Comparison of ENCODE assay signal across 3 cellular contexts in the genomic region with DNA sequence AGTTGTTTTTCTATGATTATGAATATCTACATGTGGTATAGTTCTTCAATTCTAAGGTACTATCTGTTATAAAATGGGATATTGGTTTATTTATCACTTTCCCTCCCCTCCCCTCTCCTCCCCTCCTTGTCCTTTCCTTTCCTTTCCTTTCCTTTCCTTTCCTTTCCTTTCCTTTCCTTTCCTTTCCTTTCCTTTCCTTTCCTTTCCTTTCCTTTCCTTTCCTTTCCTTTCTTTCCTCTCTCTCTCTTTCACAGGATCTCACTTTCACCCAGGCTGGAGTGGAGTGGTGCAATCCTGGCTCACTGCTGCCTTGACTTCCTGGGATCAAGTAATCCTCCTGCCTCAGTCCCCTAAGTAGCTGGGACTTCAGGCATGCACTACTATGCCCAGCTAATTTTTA.
TF ChIP-seq lines count a peak whose summit lies in the region.

No MANE protein-coding gene starts in this region.

TF ChIP-seq in HepG2, 621 proteins besides CTCF, POLR2A, EP300 and RAD21:
- TF ChIP-seq, protein P1, sequence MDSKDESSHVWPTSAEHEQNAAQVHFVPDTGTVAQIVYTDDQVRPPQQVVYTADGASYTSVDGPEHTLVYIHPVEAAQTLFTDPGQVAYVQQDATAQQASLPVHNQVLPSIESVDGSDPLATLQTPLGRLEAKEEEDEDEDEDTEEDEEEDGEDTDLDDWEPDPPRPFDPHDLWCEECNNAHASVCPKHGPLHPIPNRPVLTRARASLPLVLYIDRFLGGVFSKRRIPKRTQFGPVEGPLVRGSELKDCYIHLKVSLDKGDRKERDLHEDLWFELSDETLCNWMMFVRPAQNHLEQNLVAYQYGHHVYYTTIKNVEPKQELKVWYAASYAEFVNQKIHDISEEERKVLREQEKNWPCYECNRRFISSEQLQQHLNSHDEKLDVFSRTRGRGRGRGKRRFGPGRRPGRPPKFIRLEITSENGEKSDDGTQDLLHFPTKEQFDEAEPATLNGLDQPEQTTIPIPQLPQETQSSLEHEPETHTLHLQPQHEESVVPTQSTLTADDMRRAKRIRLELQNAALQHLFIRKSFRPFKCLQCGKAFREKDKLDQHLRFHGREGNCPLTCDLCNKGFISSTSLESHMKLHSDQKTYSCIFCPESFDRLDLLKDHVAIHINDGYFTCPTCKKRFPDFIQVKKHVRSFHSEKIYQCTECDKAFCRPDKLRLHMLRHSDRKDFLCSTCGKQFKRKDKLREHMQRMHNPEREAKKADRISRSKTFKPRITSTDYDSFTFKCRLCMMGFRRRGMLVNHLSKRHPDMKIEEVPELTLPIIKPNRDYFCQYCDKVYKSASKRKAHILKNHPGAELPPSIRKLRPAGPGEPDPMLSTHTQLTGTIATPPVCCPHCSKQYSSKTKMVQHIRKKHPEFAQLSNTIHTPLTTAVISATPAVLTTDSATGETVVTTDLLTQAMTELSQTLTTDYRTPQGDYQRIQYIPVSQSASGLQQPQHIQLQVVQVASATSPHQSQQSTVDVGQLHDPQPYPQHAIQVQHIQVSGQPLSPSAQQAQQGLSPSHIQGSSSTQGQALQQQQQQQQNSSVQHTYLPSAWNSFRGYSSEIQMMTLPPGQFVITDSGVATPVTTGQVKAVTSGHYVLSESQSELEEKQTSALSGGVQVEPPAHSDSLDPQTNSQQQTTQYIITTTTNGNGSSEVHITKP (CRISPR knock-in tag; IDR thresholded peaks at IDR 0.05; ENCODE audit: low read depth) = no peak
- TF ChIP-seq HNRNPLL (IDR thresholded peaks at IDR 0.05; ENCODE audit: low read depth, low read length, poor library complexity, severe bottlenecking) (no peak), FOXC1 (CRISPR knock-in tag; IDR thresholded peaks at IDR 0.05; ENCODE audit: borderline replicate concordance) (no peak), SRSF9 (IDR thresholded peaks at IDR 0.05; ENCODE audit: borderline replicate concordance, insufficient read depth, low read depth, low read length, poor library complexity, severe bottlenecking) (peak; percentile 54), ZNF333 (CRISPR knock-in tag; IDR thresholded peaks at IDR 0.05; ENCODE audit: borderline replicate concordance) (no peak), TOPORS (CRISPR knock-in tag; IDR thresholded peaks at IDR 0.05) (no peak), HDAC1 (CRISPR knock-in tag; IDR thresholded peaks at IDR 0.05) (no peak), ZNF709 (CRISPR knock-in tag; IDR thresholded peaks at IDR 0.05) (no peak), YY1 (IDR thresholded peaks at IDR 0.05; ENCODE audit: insufficient read depth, insufficient replicate concordance, low read depth, low read length) (no peak), ZNF883 (CRISPR knock-in tag; IDR thresholded peaks at IDR 0.05; ENCODE audit: not compliant biosample characterization) (no peak), HNRNPK (IDR thresholded peaks at IDR 0.05; ENCODE audit: low read depth, low read length, poor library complexity, severe bottlenecking) (peak; percentile 82), TARDBP (CRISPR knock-in tag; IDR thresholded peaks at IDR 0.05) (no peak), KAT8 (CRISPR knock-in tag; IDR thresholded peaks at IDR 0.05) (no peak)
- TF ChIP-seq, protein P2, sequence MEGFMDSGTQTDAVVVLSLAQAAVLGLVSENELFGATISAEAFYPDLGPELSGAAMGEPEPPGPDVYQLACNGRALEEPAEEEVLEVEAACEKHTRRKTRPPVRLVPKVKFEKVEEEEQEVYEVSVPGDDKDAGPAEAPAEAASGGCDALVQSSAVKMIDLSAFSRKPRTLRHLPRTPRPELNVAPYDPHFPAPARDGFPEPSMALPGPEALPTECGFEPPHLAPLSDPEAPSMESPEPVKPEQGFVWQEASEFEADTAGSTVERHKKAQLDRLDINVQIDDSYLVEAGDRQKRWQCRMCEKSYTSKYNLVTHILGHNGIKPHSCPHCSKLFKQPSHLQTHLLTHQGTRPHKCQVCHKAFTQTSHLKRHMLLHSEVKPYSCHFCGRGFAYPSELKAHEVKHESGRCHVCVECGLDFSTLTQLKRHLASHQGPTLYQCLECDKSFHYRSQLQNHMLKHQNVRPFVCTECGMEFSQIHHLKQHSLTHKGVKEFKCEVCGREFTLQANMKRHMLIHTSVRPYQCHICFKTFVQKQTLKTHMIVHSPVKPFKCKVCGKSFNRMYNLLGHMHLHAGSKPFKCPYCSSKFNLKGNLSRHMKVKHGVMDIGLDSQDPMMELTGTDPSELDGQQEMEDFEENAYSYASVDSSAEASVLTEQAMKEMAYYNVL (CRISPR knock-in tag; IDR thresholded peaks at IDR 0.05; ENCODE audit: borderline replicate concordance) = no peak

TF ChIP-seq in GM23338, 12 proteins besides CTCF, POLR2A, EP300 and RAD21 (continued from another document and continues in another):
- TF ChIP-seq, protein P3, sequence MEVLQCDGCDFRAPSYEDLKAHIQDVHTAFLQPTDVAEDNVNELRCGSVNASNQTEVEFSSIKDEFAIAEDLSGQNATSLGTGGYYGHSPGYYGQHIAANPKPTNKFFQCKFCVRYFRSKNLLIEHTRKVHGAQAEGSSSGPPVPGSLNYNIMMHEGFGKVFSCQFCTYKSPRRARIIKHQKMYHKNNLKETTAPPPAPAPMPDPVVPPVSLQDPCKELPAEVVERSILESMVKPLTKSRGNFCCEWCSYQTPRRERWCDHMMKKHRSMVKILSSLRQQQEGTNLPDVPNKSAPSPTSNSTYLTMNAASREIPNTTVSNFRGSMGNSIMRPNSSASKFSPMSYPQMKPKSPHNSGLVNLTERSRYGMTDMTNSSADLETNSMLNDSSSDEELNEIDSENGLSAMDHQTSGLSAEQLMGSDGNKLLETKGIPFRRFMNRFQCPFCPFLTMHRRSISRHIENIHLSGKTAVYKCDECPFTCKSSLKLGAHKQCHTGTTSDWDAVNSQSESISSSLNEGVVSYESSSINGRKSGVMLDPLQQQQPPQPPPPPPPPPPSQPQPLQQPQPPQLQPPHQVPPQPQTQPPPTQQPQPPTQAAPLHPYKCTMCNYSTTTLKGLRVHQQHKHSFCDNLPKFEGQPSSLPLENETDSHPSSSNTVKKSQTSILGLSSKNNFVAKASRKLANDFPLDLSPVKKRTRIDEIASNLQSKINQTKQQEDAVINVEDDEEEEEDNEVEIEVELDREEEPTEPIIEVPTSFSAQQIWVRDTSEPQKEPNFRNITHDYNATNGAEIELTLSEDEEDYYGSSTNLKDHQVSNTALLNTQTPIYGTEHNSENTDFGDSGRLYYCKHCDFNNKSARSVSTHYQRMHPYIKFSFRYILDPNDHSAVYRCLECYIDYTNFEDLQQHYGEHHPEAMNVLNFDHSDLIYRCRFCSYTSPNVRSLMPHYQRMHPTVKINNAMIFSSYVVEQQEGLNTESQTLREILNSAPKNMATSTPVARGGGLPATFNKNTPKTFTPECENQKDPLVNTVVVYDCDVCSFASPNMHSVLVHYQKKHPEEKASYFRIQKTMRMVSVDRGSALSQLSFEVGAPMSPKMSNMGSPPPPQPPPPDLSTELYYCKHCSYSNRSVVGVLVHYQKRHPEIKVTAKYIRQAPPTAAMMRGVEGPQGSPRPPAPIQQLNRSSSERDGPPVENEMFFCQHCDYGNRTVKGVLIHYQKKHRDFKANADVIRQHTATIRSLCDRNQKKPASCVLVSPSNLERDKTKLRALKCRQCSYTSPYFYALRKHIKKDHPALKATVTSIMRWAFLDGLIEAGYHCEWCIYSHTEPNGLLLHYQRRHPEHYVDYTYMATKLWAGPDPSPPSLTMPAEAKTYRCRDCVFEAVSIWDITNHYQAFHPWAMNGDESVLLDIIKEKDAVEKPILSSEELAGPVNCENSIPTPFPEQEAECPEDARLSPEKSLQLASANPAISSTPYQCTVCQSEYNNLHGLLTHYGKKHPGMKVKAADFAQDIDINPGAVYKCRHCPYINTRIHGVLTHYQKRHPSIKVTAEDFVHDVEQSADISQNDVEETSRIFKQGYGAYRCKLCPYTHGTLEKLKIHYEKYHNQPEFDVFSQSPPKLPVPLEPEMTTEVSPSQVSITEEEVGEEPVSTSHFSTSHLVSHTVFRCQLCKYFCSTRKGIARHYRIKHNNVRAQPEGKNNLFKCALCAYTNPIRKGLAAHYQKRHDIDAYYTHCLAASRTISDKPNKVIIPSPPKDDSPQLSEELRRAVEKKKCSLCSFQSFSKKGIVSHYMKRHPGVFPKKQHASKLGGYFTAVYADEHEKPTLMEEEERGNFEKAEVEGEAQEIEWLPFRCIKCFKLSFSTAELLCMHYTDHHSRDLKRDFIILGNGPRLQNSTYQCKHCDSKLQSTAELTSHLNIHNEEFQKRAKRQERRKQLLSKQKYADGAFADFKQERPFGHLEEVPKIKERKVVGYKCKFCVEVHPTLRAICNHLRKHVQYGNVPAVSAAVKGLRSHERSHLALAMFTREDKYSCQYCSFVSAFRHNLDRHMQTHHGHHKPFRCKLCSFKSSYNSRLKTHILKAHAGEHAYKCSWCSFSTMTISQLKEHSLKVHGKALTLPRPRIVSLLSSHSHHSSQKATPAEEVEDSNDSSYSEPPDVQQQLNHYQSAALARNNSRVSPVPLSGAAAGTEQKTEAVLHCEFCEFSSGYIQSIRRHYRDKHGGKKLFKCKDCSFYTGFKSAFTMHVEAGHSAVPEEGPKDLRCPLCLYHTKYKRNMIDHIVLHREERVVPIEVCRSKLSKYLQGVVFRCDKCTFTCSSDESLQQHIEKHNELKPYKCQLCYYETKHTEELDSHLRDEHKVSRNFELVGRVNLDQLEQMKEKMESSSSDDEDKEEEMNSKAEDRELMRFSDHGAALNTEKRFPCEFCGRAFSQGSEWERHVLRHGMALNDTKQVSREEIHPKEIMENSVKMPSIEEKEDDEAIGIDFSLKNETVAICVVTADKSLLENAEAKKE (CRISPR knock-in tag; IDR thresholded peaks at IDR 0.05) = no peak
- TF ChIP-seq EZH2phosphoT487 (IDR thresholded peaks at IDR 0.05; ENCODE audit: unreplicated experiment) (no peak), ZNF331 (CRISPR knock-in tag; IDR thresholded peaks at IDR 0.05; ENCODE audit: low read depth) (no peak), CREB1 (CRISPR knock-in tag; IDR thresholded peaks at IDR 0.05; ENCODE audit: low read depth) (no peak), EZH2 (IDR thresholded peaks at IDR 0.05; ENCODE audit: low read depth, unreplicated experiment) (no peak)

TF ChIP-seq in HEK293, 187 proteins besides CTCF, POLR2A, EP300 and RAD21:
- TF ChIP-seq, protein P4, sequence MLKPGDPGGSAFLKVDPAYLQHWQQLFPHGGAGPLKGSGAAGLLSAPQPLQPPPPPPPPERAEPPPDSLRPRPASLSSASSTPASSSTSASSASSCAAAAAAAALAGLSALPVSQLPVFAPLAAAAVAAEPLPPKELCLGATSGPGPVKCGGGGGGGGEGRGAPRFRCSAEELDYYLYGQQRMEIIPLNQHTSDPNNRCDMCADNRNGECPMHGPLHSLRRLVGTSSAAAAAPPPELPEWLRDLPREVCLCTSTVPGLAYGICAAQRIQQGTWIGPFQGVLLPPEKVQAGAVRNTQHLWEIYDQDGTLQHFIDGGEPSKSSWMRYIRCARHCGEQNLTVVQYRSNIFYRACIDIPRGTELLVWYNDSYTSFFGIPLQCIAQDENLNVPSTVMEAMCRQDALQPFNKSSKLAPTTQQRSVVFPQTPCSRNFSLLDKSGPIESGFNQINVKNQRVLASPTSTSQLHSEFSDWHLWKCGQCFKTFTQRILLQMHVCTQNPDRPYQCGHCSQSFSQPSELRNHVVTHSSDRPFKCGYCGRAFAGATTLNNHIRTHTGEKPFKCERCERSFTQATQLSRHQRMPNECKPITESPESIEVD (tag by site-specific recombination; IDR thresholded peaks at IDR 0.05) = no peak
- peak; percentile 96 for TF ChIP-seq PRDM1 (tag by site-specific recombination; IDR thresholded peaks at IDR 0.05)
